24 cellular contexts compared by ENCODE assay signal in the genomic region with DNA sequence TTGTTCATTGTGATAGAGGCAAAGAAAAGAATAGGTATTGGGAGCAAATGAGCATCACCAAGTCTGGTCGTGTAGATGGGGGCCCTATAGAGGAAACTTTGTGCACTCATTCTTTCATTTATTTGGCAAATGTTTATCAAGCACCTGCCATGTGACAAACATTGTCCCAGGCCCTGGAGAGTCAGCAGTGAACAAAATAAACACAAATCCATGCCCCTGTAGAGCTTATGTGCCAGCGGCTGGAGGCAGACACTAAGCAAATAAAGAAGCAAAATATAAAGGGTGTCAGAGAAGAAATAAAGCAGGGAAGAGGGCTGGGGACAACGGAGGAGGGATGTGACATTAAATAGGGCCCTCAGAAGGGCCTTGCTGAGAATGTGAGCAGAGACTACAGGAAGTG.
"Had no signal": no experiment of that assay in that cellular context is flagged by ENCODE, and none has a peak within 500 bp of the region (broad histone marks: within the 10 kb centered on the region; RNA-seq: fewer than 3 reads in every experiment).

No MANE protein-coding gene starts in this region.

- H3K4me3 ChIP-seq: colonic mucosa, lower lobe of right lung, tibial nerve had no signal

- H3K27me3 Mint-ChIP-seq: activated CD4-positive, alpha-beta memory T cell treated with anti-CD3 and anti-CD28 coated beads for 36 hours; activated CD4-positive, alpha-beta T cell treated with anti-CD3 and anti-CD28 coated beads for 36 hours; activated naive CD8-positive, alpha-beta T cell treated with anti-CD3 and anti-CD28 coated beads, Interleukin-2, amount 10 ng/mL, durations not matched to agents 7 days and 5 days; activated T-helper 17 cell treated with anti-CD3 and anti-CD28 coated beads, Interleukin-2, amount 50 U/mL, for 72 hours; central memory CD8-positive, alpha-beta T cell; natural killer cell treated with Interleukin-12 subunit alpha and Interleukin-12 subunit beta and Interleukin-15 and Interleukin-18, amount 100 ng/mL, for 72 hours had no signal

- H3K36me3 Mint-ChIP-seq: activated naive CD8-positive, alpha-beta T cell treated with anti-CD3 and anti-CD28 coated beads, Interleukin-2, amount 10 ng/mL, durations not matched to agents 7 days and 5 days; natural killer cell treated with Interleukin-12 subunit alpha and Interleukin-12 subunit beta and Interleukin-15 and Interleukin-18, amount 100 ng/mL, for 72 hours had no signal

- H3K27ac ChIP-seq: colonic mucosa, lower lobe of right lung, tibial nerve had no signal

- DNase-seq: activated CD4-positive, alpha-beta memory T cell treated with anti-CD3 and anti-CD28 coated beads for 36 hours; activated CD4-positive, alpha-beta T cell treated with anti-CD3 and anti-CD28 coated beads for 36 hours; activated naive CD4-positive, alpha-beta T cell treated with Interleukin-2 at 50 U/mL for 16 hours; activated naive CD8-positive, alpha-beta T cell treated with anti-CD3 and anti-CD28 coated beads, Interleukin-2, amount 10 ng/mL, durations not matched to agents 7 days and 5 days; activated T-cell treated with anti-CD3 and anti-CD28 coated beads, Interleukin-2, amount 50 U/mL, for 1 hour; amygdala; colonic mucosa; endodermal cell; foreskin melanocyte; glutamatergic neuron; hypothalamus; islet precursor cell; left colon; lower lobe of right lung; occipital lobe; stimulated activated CD4-positive, alpha-beta T cell treated with anti-CD3 and anti-CD28 coated beads, Interleukin-12 subunit alpha, Interleukin-12 subunit beta, amount 100 ng/mL, for 4 hours; stimulated activated CD4-positive, alpha-beta T cell treated with anti-CD3 and anti-CD28 coated beads, Interleukin-1b, Interleukin-23, amount 100 ng/mL, for 48 hours; stimulated activated naive CD8-positive, alpha-beta T cell treated with anti-CD3 and anti-CD28 coated beads, Interleukin-15, Interleukin-2, amounts not matched to agents 100 U/mL and 50 U/mL, for 24 hours; substantia nigra; T-helper 2 cell had no signal

- H3K9me3 ChIP-seq: colonic mucosa, lower lobe of right lung, tibial nerve had no signal

- H3K4me3 Mint-ChIP-seq: activated CD4-positive, alpha-beta memory T cell treated with anti-CD3 and anti-CD28 coated beads for 36 hours; activated CD4-positive, alpha-beta T cell treated with anti-CD3 and anti-CD28 coated beads for 36 hours; activated naive CD8-positive, alpha-beta T cell treated with anti-CD3 and anti-CD28 coated beads, Interleukin-2, amount 10 ng/mL, durations not matched to agents 7 days and 5 days; activated T-helper 17 cell treated with anti-CD3 and anti-CD28 coated beads, Interleukin-2, amount 50 U/mL, for 72 hours; central memory CD8-positive, alpha-beta T cell; endodermal cell; natural killer cell treated with Interleukin-12 subunit alpha and Interleukin-12 subunit beta and Interleukin-15 and Interleukin-18, amount 100 ng/mL, for 72 hours had no signal

- H3K36me3 ChIP-seq: colonic mucosa, lower lobe of right lung had no signal

- H3K27me3 ChIP-seq: colonic mucosa, tibial nerve had no signal

- H3K9me3 Mint-ChIP-seq: activated CD4-positive, alpha-beta memory T cell treated with anti-CD3 and anti-CD28 coated beads for 36 hours; activated naive CD8-positive, alpha-beta T cell treated with anti-CD3 and anti-CD28 coated beads, Interleukin-2, amount 10 ng/mL, durations not matched to agents 7 days and 5 days; activated T-helper 17 cell treated with anti-CD3 and anti-CD28 coated beads, Interleukin-2, amount 50 U/mL, for 72 hours; central memory CD8-positive, alpha-beta T cell; endodermal cell; natural killer cell treated with Interleukin-12 subunit alpha and Interleukin-12 subunit beta and Interleukin-15 and Interleukin-18, amount 100 ng/mL, for 72 hours had no signal

- H3K27ac Mint-ChIP-seq: activated CD4-positive, alpha-beta memory T cell treated with anti-CD3 and anti-CD28 coated beads for 36 hours; activated CD4-positive, alpha-beta T cell treated with anti-CD3 and anti-CD28 coated beads for 36 hours; activated naive CD8-positive, alpha-beta T cell treated with anti-CD3 and anti-CD28 coated beads, Interleukin-2, amount 10 ng/mL, durations not matched to agents 7 days and 5 days; activated T-helper 17 cell treated with anti-CD3 and anti-CD28 coated beads, Interleukin-2, amount 50 U/mL, for 72 hours; endodermal cell; natural killer cell treated with Interleukin-12 subunit alpha and Interleukin-12 subunit beta and Interleukin-15 and Interleukin-18, amount 100 ng/mL, for 72 hours had no signal

- H3K4me1 ChIP-seq: colonic mucosa, lower lobe of right lung, tibial nerve had no signal

- ATAC-seq: activated CD4-positive, alpha-beta T cell treated with anti-CD3 and anti-CD28 coated beads for 36 hours; activated T-helper 17 cell treated with anti-CD3 and anti-CD28 coated beads, Interleukin-2, amount 50 U/mL, for 72 hours; left colon; lower lobe of right lung; natural killer cell treated with Interleukin-12 subunit alpha and Interleukin-12 subunit beta and Interleukin-15 and Interleukin-18, amount 100 ng/mL, for 72 hours; stimulated activated naive CD8-positive, alpha-beta T cell treated with anti-CD3 and anti-CD28 coated beads, Interleukin-15, Interleukin-2, amounts not matched to agents 100 U/mL and 50 U/mL, for 24 hours had no signal

- H3K4me1 Mint-ChIP-seq: activated CD4-positive, alpha-beta T cell treated with anti-CD3 and anti-CD28 coated beads for 36 hours; activated naive CD8-positive, alpha-beta T cell treated with anti-CD3 and anti-CD28 coated beads, Interleukin-2, amount 10 ng/mL, durations not matched to agents 7 days and 5 days; central memory CD8-positive, alpha-beta T cell had no signal
